In genomic region chr18:57211412-57211750, GRCh38 we compare ENCODE assay signal across 20 cellular contexts.
"Had no signal": no experiment of that assay in that cellular context is flagged by ENCODE, and none has a peak within 500 bp of the region (broad histone marks: within the 10 kb centered on the region; RNA-seq: fewer than 3 reads in every experiment).

No MANE protein-coding gene starts in this region.

- DNase-seq: activated B cell treated with CpG ODN at 0.5 μM for 24 hours; activated CD4-positive, alpha-beta T cell treated with anti-CD3 and anti-CD28 coated beads, Interleukin-2, amount 50 U/mL, for 1 hour; activated CD8-positive, alpha-beta T cell treated with anti-CD3 and anti-CD28 coated beads for 36 hours; activated naive CD4-positive, alpha-beta T cell; activated T-cell treated with anti-CD3 and anti-CD28 coated beads, Interleukin-2, amount 50 U/mL, for 4 hours; cerebellar nuclear complex; effector CD8-positive, alpha-beta T cell; left ventricle myocardium inferior; ovary; right lobe of liver; stimulated activated CD4-positive, alpha-beta T cell treated with anti-CD3 and anti-CD28 coated beads, Interleukin-12 subunit alpha, Interleukin-12 subunit beta, amount 100 ng/mL, for 4 hours; stimulated activated CD4-positive, alpha-beta T cell treated with anti-CD3 and anti-CD28 coated beads, Interleukin-4, amount 100 ng/mL, for 1 hour; stimulated activated naive CD8-positive, alpha-beta T cell treated with anti-CD3 and anti-CD28 coated beads, Interleukin-15, Interleukin-2, amounts not matched to agents 100 U/mL and 50 U/mL, for 24 hours; uterus had no signal

- H3K36me3 ChIP-seq: cardiac muscle cell, colonic mucosa, left ventricle myocardium inferior, neutrophil, ovary, right lobe of liver, thoracic aorta, uterus had no signal

- H3K9me3 ChIP-seq: colonic mucosa, neutrophil, ovary, right lobe of liver, thoracic aorta, uterus had no signal

- ATAC-seq: activated CD8-positive, alpha-beta T cell treated with anti-CD3 and anti-CD28 coated beads for 36 hours; activated naive CD4-positive, alpha-beta T cell treated with anti-CD3 and anti-CD28 coated beads, Interleukin-2, amount 50 U/mL, for 72 hours; activated T-cell treated with anti-CD3 and anti-CD28 coated beads, Interleukin-2, amount 50 U/mL, for 4 hours; stimulated activated naive CD8-positive, alpha-beta T cell treated with anti-CD3 and anti-CD28 coated beads, Interleukin-15, Interleukin-2, amounts not matched to agents 100 U/mL and 50 U/mL, for 24 hours had no signal

- H3K27ac ChIP-seq: cardiac muscle cell, left ventricle myocardium inferior, neutrophil, ovary, right lobe of liver, thoracic aorta, uterus had no signal

- H3K4me3 ChIP-seq: cardiac muscle cell, colonic mucosa, left ventricle myocardium inferior, lung, ovary, right lobe of liver, thoracic aorta, uterus had no signal

- H3K27me3 ChIP-seq: cardiac muscle cell, colonic mucosa, ovary, right lobe of liver, uterus had no signal

- H3K4me1 ChIP-seq: uterus had no signal
